12 cellular contexts compared by ENCODE assay signal in the genomic region with DNA sequence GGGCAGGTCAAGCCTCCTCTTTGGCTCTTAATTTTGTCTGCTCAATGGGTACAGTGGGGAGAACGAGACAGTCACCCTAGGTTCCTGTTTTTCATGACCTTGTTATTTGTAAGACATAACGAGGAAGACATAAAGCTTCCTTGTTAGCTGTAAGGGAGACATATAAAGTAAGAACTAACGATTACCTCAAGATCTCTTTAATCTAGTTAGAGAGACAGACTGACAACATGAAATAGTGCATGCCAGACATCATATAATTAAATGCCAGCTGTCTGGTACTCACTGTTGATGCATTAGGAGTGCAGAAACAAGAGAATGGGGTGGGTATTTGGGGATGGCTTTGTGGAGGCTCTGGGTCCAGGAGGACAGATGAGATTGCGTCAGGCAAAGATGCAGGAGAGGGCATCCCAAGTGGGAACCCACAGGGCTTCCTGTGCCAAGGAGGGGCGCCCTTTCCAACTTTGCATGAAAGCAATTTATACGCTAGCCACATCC. TPM values are rescaled to one million over a fixed set of nuclear protein-coding genes. Genes with fewer than 3 reads are reported as not detected.
DNase-seq lines count a peak whose midpoint lies in the region; ATAC-seq and TF ChIP-seq lines count a peak whose summit lies in the region.
"Had no signal": no experiment of that assay in that cellular context is flagged by ENCODE, and none has a peak within 500 bp of the region (broad histone marks: within the 10 kb centered on the region; RNA-seq: fewer than 3 reads in every experiment).

No MANE protein-coding gene starts in this region.

- TF ChIP-seq RAD21 in SK-N-SH (IDR thresholded peaks at IDR 0.05; ENCODE audit: low read length): no peak

- no peaks in the 10 kb centered on the region for H3F3A ChIP-seq in SK-N-SH (replicated peaks; ENCODE audit: insufficient read depth)

- peaks cover 5 to 49% of the 10 kb centered on the region in 2 experiments; a peak in 3 of 4 replicates for H3K4me1 ChIP-seq in SK-N-SH (ENCODE audit: control insufficient read depth in 1 of 2, insufficient read depth in 2 of 2, low read depth in 1 of 2, low read length in 1 of 2)
- H3K4me1 ChIP-seq: breast epithelium had no signal

- CTCF ChIA-PET in SK-N-SH (lab: Yijun Ruan, JAX): interaction anchor here (0.9 to 2.3 kb wide), 3 partner anchors 9 to 34 kb away, joined by 4 to 9 read pairs (median 6); no protein-coding TSS in a partner anchor
- CTCF ChIA-PET in activated CD8-positive, alpha-beta T cell treated with anti-CD3 and anti-CD28 coated beads for 36 hours (lab: Charles Lee): interaction anchor here (2.4 to 4.8 kb wide), 3 partner anchors 8 to 13 kb away, joined by 6 to 30 read pairs (median 9); no protein-coding TSS in a partner anchor

- 53% methylated on average over 5 of the region's 6 CpGs for WGBS in SK-N-SH (ENCODE audit: low lambda C conversion rate)

- H2AFZ ChIP-seq in SK-N-SH (ENCODE audit: low read depth): no peak overlapping the region
- H2AFZ ChIP-seq: neural progenitor cell had no signal

- peaks cover 2% of the 10 kb centered on the region for H3K36me3 Mint-ChIP-seq in activated CD8-positive, alpha-beta T cell treated with anti-CD3 and anti-CD28 coated beads for 36 hours (ENCODE audit: low read depth)
- H3K36me3 Mint-ChIP-seq in natural killer cell: no peaks in the 10 kb centered on the region
- H3K36me3 Mint-ChIP-seq: neural progenitor cell had no signal

- TF ChIP-seq EP300 in SK-N-SH (IDR thresholded peaks at IDR 0.05; ENCODE audit: borderline replicate concordance in 1 of 2, low read depth in 1 of 2, low read length in 1 of 2): peak in 1 of 2 experiments; percentile 38; a peak in 1 of 4 replicates

- H3K36me3 ChIP-seq in SK-N-SH (replicated peaks in 1 of 2; ENCODE audit: control insufficient read depth in 1 of 2, insufficient read depth in 2 of 2, low read length in 1 of 2): no peaks in the 10 kb centered on the region
- H3K36me3 ChIP-seq: breast epithelium, left lung, neural progenitor cell had no signal

- POLR2A ChIA-PET in SK-N-SH (lab: Yijun Ruan, JAX): interaction anchor here (1.0 kb wide), 1 partner anchor 13 kb away, joined by 3 read pairs; no protein-coding TSS in a partner anchor
- POLR2A ChIA-PET in activated CD8-positive, alpha-beta T cell treated with anti-CD3 and anti-CD28 coated beads for 36 hours (lab: Charles Lee): interaction anchor here (0.6 to 9.6 kb wide), 4 partner anchors 9 to 14 kb away, joined by 4 to 109 read pairs (median 10); no protein-coding TSS in a partner anchor

- intact Hi-C loops in activated CD8-positive, alpha-beta T cell treated with anti-CD3 and anti-CD28 coated beads for 36 hours (cut with micrococcal nuclease): no loop called here
- intact Hi-C loops in natural killer cell (cut with micrococcal nuclease): loop anchor here (5.0 kb wide), 1 partner anchor 71 kb away; a partner anchor contains a TSS

- H3K27me3 Mint-ChIP-seq in activated CD8-positive, alpha-beta T cell treated with anti-CD3 and anti-CD28 coated beads for 36 hours: no peaks in the 10 kb centered on the region
- H3K27me3 Mint-ChIP-seq in natural killer cell (ENCODE audit: low read depth in 2 of 2): no peaks in the 10 kb centered on the region

- TF ChIP-seq CTCF in SK-N-SH (IDR thresholded peaks at IDR 0.05) (no peak), natural killer cell (IDR thresholded peaks at IDR 0.05) (no peak)
- no peak for TF ChIP-seq CTCF in activated CD8-positive, alpha-beta T cell treated with anti-CD3 and anti-CD28 coated beads for 36 hours (IDR thresholded peaks at IDR 0.05)

- peak; percentile 49 for DNase-seq in SK-N-SH
- peak; percentile 44 for DNase-seq in MV-4-11 (lab: John Stamatoyannopoulos, UW)
- no peak for DNase-seq in activated CD8-positive, alpha-beta T cell treated with anti-CD3 and anti-CD28 coated beads for 36 hours
- DNase-seq in natural killer cell: no peak
- no peak for DNase-seq in NCI-H2107 (lab: John Stamatoyannopoulos, UW)
- DNase-seq: left lung, NCI-H526 treated with DMSO at 0.1 percent for 48 hours had no signal

- no peak for ATAC-seq in SK-N-SH treated with all-trans-retinoic acid at 6 μM for 48 hours
- no peak for ATAC-seq in activated CD8-positive, alpha-beta T cell treated with anti-CD3 and anti-CD28 coated beads for 36 hours
- ATAC-seq in natural killer cell: no peak
- no peak for ATAC-seq in HG03139 (IDR thresholded peaks at IDR 0.05; ENCODE audit: unreplicated experiment)
- no peak for ATAC-seq in GM18519 (IDR thresholded peaks at IDR 0.05; ENCODE audit: low FRiP score, unreplicated experiment)
- ATAC-seq: left lung had no signal

- H3K9me3 Mint-ChIP-seq in activated CD8-positive, alpha-beta T cell treated with anti-CD3 and anti-CD28 coated beads for 36 hours: peaks cover 4% of the 10 kb centered on the region
- no peaks in the 10 kb centered on the region for H3K9me3 Mint-ChIP-seq in natural killer cell
- H3K9me3 Mint-ChIP-seq: neural progenitor cell had no signal

- no peaks in the 10 kb centered on the region for H3K9me3 ChIP-seq in SK-N-SH
- H3K9me3 ChIP-seq: breast epithelium, left lung had no signal

- H3K27me3 ChIP-seq in SK-N-SH (ENCODE audit: insufficient read depth): no peaks in the 10 kb centered on the region
- H3K27me3 ChIP-seq: breast epithelium, left lung had no signal

- no peak overlapping the region for H3K4me2 ChIP-seq in SK-N-SH

- peak overlapping the region; percentile 96 for H3K27ac Mint-ChIP-seq in activated CD8-positive, alpha-beta T cell treated with anti-CD3 and anti-CD28 coated beads for 36 hours
- H3K27ac Mint-ChIP-seq in natural killer cell: peak overlapping the region; percentile 100
- H3K27ac Mint-ChIP-seq: neural progenitor cell had no signal

- peak overlapping the region; percentile 50 for H3K4me3 Mint-ChIP-seq in activated CD8-positive, alpha-beta T cell treated with anti-CD3 and anti-CD28 coated beads for 36 hours
- peak overlapping the region; percentile 87 for H3K4me3 Mint-ChIP-seq in natural killer cell
- H3K4me3 Mint-ChIP-seq: neural progenitor cell had no signal

- H3K79me2 ChIP-seq in SK-N-SH (ENCODE audit: insufficient read depth): peaks cover 8% of the 10 kb centered on the region; the same call in 1 of the 2 replicates

- peaks cover 85% of the 10 kb centered on the region for H3K4me1 Mint-ChIP-seq in activated CD8-positive, alpha-beta T cell treated with anti-CD3 and anti-CD28 coated beads for 36 hours (ENCODE audit: low read depth)
- peaks cover 67% of the 10 kb centered on the region in 2 donors for H3K4me1 Mint-ChIP-seq in natural killer cell

- no peak overlapping the region for H3K9ac ChIP-seq in SK-N-SH
- H3K9ac ChIP-seq: neural progenitor cell had no signal

- peak overlapping the region in 1 of 2 experiments; percentile 89; a peak in 2 of 4 replicates for H3K27ac ChIP-seq in SK-N-SH (ENCODE audit: low read depth in 2 of 2, low read length in 1 of 2)
- H3K27ac ChIP-seq: breast epithelium, neural progenitor cell had no signal

- H3K9me2 ChIP-seq in SK-N-SH: no peaks in the 10 kb centered on the region

- no peak overlapping the region for H3K4me3 ChIP-seq in SK-N-SH (ENCODE audit: low read depth in 2 of 2, low read length in 1 of 2)
- H3K4me3 ChIP-seq: breast epithelium, left lung, neural progenitor cell had no signal

- no peaks in the 10 kb centered on the region for H4K20me1 ChIP-seq in SK-N-SH (ENCODE audit: insufficient read depth)

TF ChIP-seq in SK-N-SH, 30 proteins besides CTCF, POLR2A, EP300 and RAD21:
- 0 out of 2 replicates have a peak, but pooled peaks have one; percentile 33 for TF ChIP-seq GATA2 (CRISPR knock-in tag; IDR thresholded peaks at IDR 0.05)
- TF ChIP-seq CHD2 (IDR thresholded peaks at IDR 0.05; ENCODE audit: low read length, partially characterized antibody): no peak

TF ChIP-seq in SK-N-SH treated with all-trans-retinoic acid at 6 μM for 48 hours, 23 proteins besides CTCF, POLR2A, EP300 and RAD21 (continues in another document):
- TF ChIP-seq, protein P1, sequence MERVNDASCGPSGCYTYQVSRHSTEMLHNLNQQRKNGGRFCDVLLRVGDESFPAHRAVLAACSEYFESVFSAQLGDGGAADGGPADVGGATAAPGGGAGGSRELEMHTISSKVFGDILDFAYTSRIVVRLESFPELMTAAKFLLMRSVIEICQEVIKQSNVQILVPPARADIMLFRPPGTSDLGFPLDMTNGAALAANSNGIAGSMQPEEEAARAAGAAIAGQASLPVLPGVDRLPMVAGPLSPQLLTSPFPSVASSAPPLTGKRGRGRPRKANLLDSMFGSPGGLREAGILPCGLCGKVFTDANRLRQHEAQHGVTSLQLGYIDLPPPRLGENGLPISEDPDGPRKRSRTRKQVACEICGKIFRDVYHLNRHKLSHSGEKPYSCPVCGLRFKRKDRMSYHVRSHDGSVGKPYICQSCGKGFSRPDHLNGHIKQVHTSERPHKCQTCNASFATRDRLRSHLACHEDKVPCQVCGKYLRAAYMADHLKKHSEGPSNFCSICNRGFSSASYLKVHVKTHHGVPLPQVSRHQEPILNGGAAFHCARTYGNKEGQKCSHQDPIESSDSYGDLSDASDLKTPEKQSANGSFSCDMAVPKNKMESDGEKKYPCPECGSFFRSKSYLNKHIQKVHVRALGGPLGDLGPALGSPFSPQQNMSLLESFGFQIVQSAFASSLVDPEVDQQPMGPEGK (CRISPR knock-in tag; IDR thresholded peaks at IDR 0.05; ENCODE audit: borderline replicate concordance): no peak
- TF ChIP-seq ARNTL (CRISPR knock-in tag; IDR thresholded peaks at IDR 0.05; ENCODE audit: borderline replicate concordance, low read depth) (no peak), GLIS3 (CRISPR knock-in tag; IDR thresholded peaks at IDR 0.05) (no peak), RARB (CRISPR knock-in tag; IDR thresholded peaks at IDR 0.05) (no peak)
- TF ChIP-seq, protein P2, sequence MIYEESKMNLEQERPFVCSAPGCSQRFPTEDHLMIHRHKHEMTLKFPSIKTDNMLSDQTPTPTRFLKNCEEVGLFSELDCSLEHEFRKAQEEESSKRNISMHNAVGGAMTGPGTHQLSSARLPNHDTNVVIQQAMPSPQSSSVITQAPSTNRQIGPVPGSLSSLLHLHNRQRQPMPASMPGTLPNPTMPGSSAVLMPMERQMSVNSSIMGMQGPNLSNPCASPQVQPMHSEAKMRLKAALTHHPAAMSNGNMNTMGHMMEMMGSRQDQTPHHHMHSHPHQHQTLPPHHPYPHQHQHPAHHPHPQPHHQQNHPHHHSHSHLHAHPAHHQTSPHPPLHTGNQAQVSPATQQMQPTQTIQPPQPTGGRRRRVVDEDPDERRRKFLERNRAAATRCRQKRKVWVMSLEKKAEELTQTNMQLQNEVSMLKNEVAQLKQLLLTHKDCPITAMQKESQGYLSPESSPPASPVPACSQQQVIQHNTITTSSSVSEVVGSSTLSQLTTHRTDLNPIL (CRISPR knock-in tag; IDR thresholded peaks at IDR 0.05; ENCODE audit: low read depth): no peak

RNA-seq across cellular contexts. Expression of a gene that starts 3.8 kb away (rescaled TPM):
- polyA plus RNA-seq in SK-N-SH (2012; rRNA removed): 49.1 and 63.2 TPM in 2 replicates
- 50.1 and 62.9 TPM in 2 replicates for polyA plus RNA-seq in SK-N-SH (2012; cell fraction: cytosol; rRNA removed)
- polyA plus RNA-seq in SK-N-SH (2012; cell fraction: nucleus; rRNA removed): 17.7 and 37.0 TPM in 2 replicates
- 10 to 100 TPM; 63.7 to 68.1 TPM for total RNA-seq in activated CD8-positive, alpha-beta T cell treated with anti-CD3 and anti-CD28 coated beads for 36 hours
- total RNA-seq in natural killer cell: 10 to 100 TPM; 10.2 to 27.4 (median 19.4) TPM

Comparison
In these comparisons a context has a peak if more than half of its experiments do, and no peak if none do; other contexts are left out.
1. DNase-seq: peak in SK-N-SH (single experiment) and MV-4-11 (single experiment); none in activated CD8-positive, alpha-beta T cell treated with anti-CD3 and anti-CD28 coated beads for 36 hours (single experiment), natural killer cell (single experiment) and NCI-H2107 (single experiment).